ENCODE assay signal across 1 cellular context in genomic region chr11:77475206-77475605, GRCh38.
TF ChIP-seq lines count a peak whose summit lies in the region.

No MANE protein-coding gene starts in this region.

TF ChIP-seq in H1, 55 proteins besides CTCF, POLR2A, EP300 and RAD21:
- TF ChIP-seq POU5F1 (IDR thresholded peaks at IDR 0.05; ENCODE audit: low read depth, low read length): no peak
